Comparison of ENCODE assay signal across 13 cellular contexts in the genomic region with DNA sequence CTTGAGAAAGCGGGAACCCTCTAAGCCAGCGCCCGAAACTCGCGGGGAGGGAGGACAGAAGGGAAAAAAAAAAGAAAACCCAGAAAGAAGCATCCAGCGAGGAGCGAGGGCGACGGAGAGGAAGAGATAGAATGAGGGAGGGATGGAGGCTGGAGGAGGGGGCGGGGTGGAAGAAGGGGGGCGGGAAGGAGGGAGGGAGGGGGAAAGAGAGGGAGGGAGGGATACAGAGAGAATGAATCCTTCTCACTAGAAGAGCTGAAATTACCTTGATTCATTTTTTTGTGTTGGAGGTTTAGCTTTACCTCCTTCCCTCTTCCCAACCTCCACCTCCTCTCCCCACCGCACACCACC. TPM values are rescaled to one million over a fixed set of nuclear protein-coding genes. Genes with fewer than 3 reads are reported as not detected.
A peak's percentile ranks its signal among the peaks of the same experiment; 100 is the strongest.
DNase-seq lines count a peak whose midpoint lies in the region; ATAC-seq, FAIRE-seq and TF ChIP-seq lines count a peak whose summit lies in the region.
"Had no signal": no experiment of that assay in that cellular context is flagged by ENCODE, and none has a peak within 500 bp of the region (broad histone marks: within the 10 kb centered on the region; RNA-seq: fewer than 3 reads in every experiment).

No MANE protein-coding gene starts in this region.

- CTCF ChIA-PET in AG04449 (lab: Yijun Ruan, JAX) (interaction anchor here (1.0 to 7.7 kb wide), 4 partner anchors 17 to 810 kb away, joined by 3 to 132 read pairs (median 5); a partner anchor contains a TSS), endothelial cell of umbilical vein (lab: Charles Lee) (interaction anchor here (0.7 to 7.0 kb wide), 6 partner anchors 8 to 1624 kb away, joined by 3 to 109 read pairs (median 5); a partner anchor contains a TSS)

- H3K27me3 ChIP-seq in MG63 (peaks cover 16% of the 10 kb centered on the region), endothelial cell of umbilical vein (ENCODE audit: control insufficient read depth in 2 of 2, insufficient read depth in 2 of 2, low read length in 2 of 2) (peaks cover 49 to 80% of the 10 kb centered on the region in 2 experiments), osteoblast (ENCODE audit: insufficient read depth, low read length) (peaks cover 29% of the 10 kb centered on the region)

- H3K9me3 ChIP-seq in MG63 (no peaks in the 10 kb centered on the region), endothelial cell of umbilical vein (replicated peaks; ENCODE audit: control insufficient read depth, insufficient read depth, low read length) (no peaks in the 10 kb centered on the region), osteoblast (ENCODE audit: low read depth, low read length) (no peaks in the 10 kb centered on the region)

- H2AFZ ChIP-seq in endothelial cell of umbilical vein (ENCODE audit: low read depth, low read length) (peak overlapping the region; percentile 61), osteoblast (ENCODE audit: low read length) (peak overlapping the region; percentile 48)

- dilution Hi-C loops in endothelial cell of umbilical vein (cut with MboI; ENCODE audit: extremely low pct_ligation_motif_present, low sequenced_read_pairs): no loop called here

- H3K79me2 ChIP-seq in endothelial cell of umbilical vein (ENCODE audit: control insufficient read depth, insufficient read depth, low read length) (no peaks in the 10 kb centered on the region), osteoblast (ENCODE audit: insufficient read depth, low read length) (no peaks in the 10 kb centered on the region)

- ATAC-seq in HG02970 (IDR thresholded peaks at IDR 0.05; ENCODE audit: low FRiP score, unreplicated experiment): no peak

- peak overlapping the region; percentile 97 for H3K4me2 ChIP-seq in endothelial cell of umbilical vein (ENCODE audit: insufficient read depth, low read length)
- peak overlapping the region; percentile 80 for H3K4me2 ChIP-seq in osteoblast (ENCODE audit: insufficient read depth, low read length)

- FAIRE-seq in endothelial cell of umbilical vein (lab: Jason Lieb, UNC): no peak

- no peaks in the 10 kb centered on the region for H4K20me1 ChIP-seq in endothelial cell of umbilical vein (replicated peaks; ENCODE audit: control insufficient read depth, extremely low read depth, insufficient read depth, low read length)
- no peaks in the 10 kb centered on the region for H4K20me1 ChIP-seq in osteoblast (ENCODE audit: insufficient read depth, low read length)

- intact Hi-C loops in endothelial cell of umbilical vein (cut with micrococcal nuclease): loop anchor here (2.0 to 5.0 kb wide), 2 partner anchors 19 to 1113 kb away; a partner anchor contains a TSS

- H3K9me1 ChIP-seq in endothelial cell of umbilical vein (replicated peaks; ENCODE audit: control insufficient read depth, extremely low read depth, insufficient read depth, low read length): no peaks in the 10 kb centered on the region

- DNase-seq in AG04449 (ENCODE audit: low read depth, low spot score) (no peak), MG63 (no peak), endothelial cell of umbilical vein (ENCODE audit: low read depth, low spot score) (no peak), osteoblast (ENCODE audit: insufficient read length, low spot score, missing footprints) (no peak), COR-L47 (lab: John Stamatoyannopoulos, UW) (no peak)
- DNase-seq in stimulated activated CD8-positive, alpha-beta memory T cell treated with anti-CD3 and anti-CD28 coated beads, Interleukin-4, amount 100 ng/mL, for 48 hours: no peak
- DNase-seq in activated CD4-positive, alpha-beta T cell treated with anti-CD3 and anti-CD28 coated beads for 4 hours: no peak
- DNase-seq: CD8-positive, alpha-beta memory T cell; effector memory CD4-positive, alpha-beta T cell; stimulated activated CD4-positive, alpha-beta T cell treated with anti-CD3 and anti-CD28 coated beads, Interleukin-4, amount 100 ng/mL, for 1 hour had no signal

- POLR2A ChIA-PET in AG04449 (lab: Yijun Ruan, JAX): interaction anchor here (1.4 to 2.3 kb wide), 5 partner anchors 20 to 388 kb away, joined by 4 to 23 read pairs (median 11); a partner anchor contains a TSS
- POLR2A ChIA-PET in endothelial cell of umbilical vein (lab: Charles Lee): no interaction called here

- TF ChIP-seq CTCF in AG04449 (IDR thresholded peaks at IDR 0.05; ENCODE audit: insufficient read depth, low read length, missing control alignments): no peak
- no peak for TF ChIP-seq CTCF in endothelial cell of umbilical vein (IDR thresholded peaks at IDR 0.05; ENCODE audit: extremely low read depth in 1 of 2, insufficient read depth in 1 of 2, low read depth in 1 of 2, low read length in 2 of 2)
- no peak for TF ChIP-seq CTCF in osteoblast (IDR thresholded peaks at IDR 0.05; ENCODE audit: extremely low read depth, low read depth, low read length)

- H3K27ac ChIP-seq in endothelial cell of umbilical vein (ENCODE audit: insufficient read depth, low read depth, low read length): no peak overlapping the region
- H3K27ac ChIP-seq in osteoblast (ENCODE audit: low read depth, low read length): peak overlapping the region; percentile 59

- BruUV-seq in endothelial cell of umbilical vein (replicated peaks; lab: Mats Ljungman, UMichigan): no TSS peak

- H3K4me1 ChIP-seq in endothelial cell of umbilical vein (ENCODE audit: control insufficient read depth, extremely low read depth, insufficient read depth, low read length): peaks cover 14% of the 10 kb centered on the region
- H3K4me1 ChIP-seq in osteoblast (ENCODE audit: insufficient read depth, low read length): peaks cover 26% of the 10 kb centered on the region

- TF ChIP-seq POLR2A in endothelial cell of umbilical vein (IDR thresholded peaks at IDR 0.05; ENCODE audit: low read depth, low read length): no peak

- no peak overlapping the region for H3K9ac ChIP-seq in endothelial cell of umbilical vein (replicated peaks; ENCODE audit: extremely low read depth, insufficient read depth, low read length)

- no peaks in the 10 kb centered on the region for H3K36me3 ChIP-seq in MG63
- no peaks in the 10 kb centered on the region for H3K36me3 ChIP-seq in endothelial cell of umbilical vein (ENCODE audit: control insufficient read depth in 2 of 2, extremely low read depth in 1 of 2, insufficient read depth in 2 of 2, low read length in 2 of 2)
- H3K36me3 ChIP-seq in osteoblast (ENCODE audit: insufficient read depth, low read length): no peaks in the 10 kb centered on the region

- H3K4me3 ChIP-seq in AG04449 (ENCODE audit: low read depth, low read length) (peak overlapping the region; percentile 90), MG63 (peak overlapping the region; percentile 54), endothelial cell of umbilical vein (replicated peaks in 1 of 3; ENCODE audit: insufficient read depth in 1 of 3, low read depth in 1 of 3, low read length in 3 of 3) (peak overlapping the region; percentile 54 to 79 (median 66)), osteoblast (ENCODE audit: insufficient read depth, low read length) (peak overlapping the region; percentile 77)

TF ChIP-seq in endothelial cell of umbilical vein, 7 proteins besides CTCF, POLR2A, EP300 and RAD21:
- TF ChIP-seq MYC (IDR thresholded peaks at IDR 0.05; ENCODE audit: low read depth, low read length) (no peak), GATA2 (IDR thresholded peaks at IDR 0.05; ENCODE audit: insufficient read depth, insufficient read length, low read depth, low read length) (no peak), POLR2AphosphoS5 (IDR thresholded peaks at IDR 0.05; ENCODE audit: insufficient read depth, low read depth, low read length) (no peak), JUN (IDR thresholded peaks at IDR 0.05; ENCODE audit: borderline replicate concordance, insufficient read depth, insufficient read length, low read depth) (no peak), FOS (IDR thresholded peaks at IDR 0.05; ENCODE audit: borderline replicate concordance, insufficient read depth, low read length) (no peak), EZH2 (IDR thresholded peaks at IDR 0.05; ENCODE audit: borderline replicate concordance, low read depth, low read length, severe bottlenecking) (no peak)
- TF ChIP-seq, protein P1, sequence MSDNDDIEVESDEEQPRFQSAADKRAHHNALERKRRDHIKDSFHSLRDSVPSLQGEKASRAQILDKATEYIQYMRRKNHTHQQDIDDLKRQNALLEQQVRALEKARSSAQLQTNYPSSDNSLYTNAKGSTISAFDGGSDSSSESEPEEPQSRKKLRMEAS (IDR thresholded peaks at IDR 0.05; ENCODE audit: insufficient read depth, insufficient read length): no peak

RNA-seq across cellular contexts. Expression of a gene that starts 19.3 kb away (rescaled TPM):
- total RNA-seq in MG63 (2014; rRNA removed; shearing (Covaris generic); ENCODE audit: low replicate concordance): 20.6 and 21.2 TPM in 2 replicates
- total RNA-seq in endothelial cell of umbilical vein (2.6 and 3.1 TPM in 2 replicates), osteoblast (6.9 and 8.0 TPM in 2 replicates)
- 3.2 and 3.6 TPM in 2 replicates for polyA plus RNA-seq in endothelial cell of umbilical vein
- polyA plus RNA-seq in endothelial cell of umbilical vein (2011; cell fraction: cytosol; rRNA removed): 5.4 and 5.8 TPM in 2 replicates
- 13.2 and 13.8 TPM in 2 replicates for polyA plus RNA-seq in endothelial cell of umbilical vein (2011; cell fraction: nucleus; rRNA removed)
- 10.4 and 13.0 TPM in 2 replicates for polyA plus RNA-seq in endothelial cell of umbilical vein (2012)
- polyA minus RNA-seq in endothelial cell of umbilical vein: 6.2 and 7.7 TPM in 2 replicates
- 1.4 TPM for polyA minus RNA-seq in endothelial cell of umbilical vein (2011; cell fraction: cytosol; rRNA and poly(A)+ RNA removed)
- polyA minus RNA-seq in endothelial cell of umbilical vein (2011; cell fraction: nucleus; rRNA and poly(A)+ RNA removed): 17.7 and 20.4 TPM in 2 replicates
- total RNA-seq: activated T-helper 2 cell treated with anti-CD3 and anti-CD28 coated beads, Interferon-gamma antibody, Interleukin-2, Interleukin-4, amounts not matched to agents 10 μg/mL and 5 μg/mL and 100 μg/mL, durations not matched to agents 14 hours and 24 hours and 36 hours; CD8-positive, alpha-beta memory T cell; T-helper 2 cell treated with Interferon-gamma antibody and Interleukin-4, amounts not matched to agents 100 ng/mL and 5 ng/mL, for 36 hours had no signal
- polyA plus RNA-seq: CD8-positive, alpha-beta memory T cell had no signal
